Comparison of ENCODE assay signal across 11 cellular contexts in genomic region chr19:15321739-15322138, GRCh38. TPM values are rescaled to one million over a fixed set of nuclear protein-coding genes. Genes with fewer than 3 reads are reported as not detected.
DNase-seq lines count a peak whose midpoint lies in the region; ATAC-seq and TF ChIP-seq lines count a peak whose summit lies in the region.
"Had no signal": no experiment of that assay in that cellular context is flagged by ENCODE, and none has a peak within 500 bp of the region (broad histone marks: within the 10 kb centered on the region; RNA-seq: fewer than 3 reads in every experiment).

No MANE protein-coding gene starts in this region.

- POLR2A ChIA-PET in CD8-positive, alpha-beta T cell (lab: Charles Lee), result no interaction called here

- H2AFZ ChIP-seq in Loucy (ENCODE audit: low read length), result no peak overlapping the region

- no peaks in the 10 kb centered on the region for H3K27me3 Mint-ChIP-seq in CD8-positive, alpha-beta T cell (ENCODE audit: low read depth)
- no peaks in the 10 kb centered on the region for H3K27me3 Mint-ChIP-seq in neural crest cell (ENCODE audit: low read depth)

- peaks cover 11% of the 10 kb centered on the region for H3K36me3 Mint-ChIP-seq in CD8-positive, alpha-beta T cell
- no peaks in the 10 kb centered on the region for H3K36me3 Mint-ChIP-seq in neural crest cell (ENCODE audit: low read depth)

- no peaks in the 10 kb centered on the region for H3F3A ChIP-seq in Loucy (ENCODE audit: low read depth)

- no peaks in the 10 kb centered on the region for H3K9me3 Mint-ChIP-seq in CD8-positive, alpha-beta T cell
- H3K9me3 Mint-ChIP-seq in neural crest cell, result peaks cover 2% of the 10 kb centered on the region

- H3K4me1 Mint-ChIP-seq in CD8-positive, alpha-beta T cell (ENCODE audit: low read depth), result peaks cover 91% of the 10 kb centered on the region
- peaks cover 78% of the 10 kb centered on the region for H3K4me1 Mint-ChIP-seq in neural crest cell

- H3K4me3 Mint-ChIP-seq in CD8-positive, alpha-beta T cell, result peak overlapping the region; percentile 19
- peak overlapping the region; percentile 2 for H3K4me3 Mint-ChIP-seq in neural crest cell

- H3K4me3 ChIP-seq in CD8-positive, alpha-beta T cell (ENCODE audit: low read depth, low read length), result no peak overlapping the region
- H3K4me3 ChIP-seq in Loucy (ENCODE audit: low read length, poor library complexity, severe bottlenecking) (no peak overlapping the region), brain microvascular endothelial cell (ENCODE audit: low read depth, low read length) (no peak overlapping the region)
- H3K4me3 ChIP-seq: thyroid gland had no signal

- peak overlapping the region; percentile 1 for H3K4me2 ChIP-seq in Loucy (ENCODE audit: low read depth, low read length, poor library complexity, severe bottlenecking)

- DNase-seq in CD8-positive, alpha-beta T cell, result no peak
- DNase-seq in brain microvascular endothelial cell (no peak), neural crest cell (ENCODE audit: low read depth, low spot score) (no peak), NCI-H1436 (lab: John Stamatoyannopoulos, UW) (no peak), substantia nigra (lab: John Stamatoyannopoulos, UW) (no peak)
- DNase-seq: activated CD4-positive, alpha-beta T cell treated with anti-CD3 and anti-CD28 coated beads, Interleukin-2, amount 50 U/mL, for 4 hours; NCI-H2171; SW 1271; thyroid gland had no signal

- H3K27ac ChIP-seq in CD8-positive, alpha-beta T cell (ENCODE audit: low read depth, low read length), result no peak overlapping the region
- H3K27ac ChIP-seq in brain microvascular endothelial cell, result peak overlapping the region; percentile 31
- H3K27ac ChIP-seq in substantia nigra (ENCODE audit: low read depth, low read length, poor library complexity, severe bottlenecking), result no peak overlapping the region
- H3K27ac ChIP-seq: thyroid gland had no signal

- no peak for TF ChIP-seq CTCF in CD8-positive, alpha-beta T cell (IDR thresholded peaks at IDR 0.05)
- TF ChIP-seq CTCF in Loucy (conservative IDR thresholded peaks at IDR 0.05; ENCODE audit: low read length) (no peak), brain microvascular endothelial cell (IDR thresholded peaks at IDR 0.05; ENCODE audit: low read depth, low read length, missing control alignments) (no peak), neural crest cell (conservative IDR thresholded peaks at IDR 0.05) (no peak)

- H4K20me1 ChIP-seq in Loucy (ENCODE audit: insufficient read depth, low read length, poor library complexity, severe bottlenecking), result peaks cover 94% of the 10 kb centered on the region

- no peaks in the 10 kb centered on the region for H3K9me2 ChIP-seq in Loucy (replicated peaks; ENCODE audit: low read depth, low read length)

- H3K4me1 ChIP-seq in CD8-positive, alpha-beta T cell (ENCODE audit: insufficient read depth, low read length), result peaks cover 85% of the 10 kb centered on the region
- peaks cover 26% of the 10 kb centered on the region for H3K4me1 ChIP-seq in Loucy (ENCODE audit: insufficient read depth, low read length, poor library complexity, severe bottlenecking)

- H3K79me2 ChIP-seq in Loucy (ENCODE audit: insufficient read depth, low read length), result peaks cover 99% of the 10 kb centered on the region

- ATAC-seq in CD8-positive, alpha-beta T cell, result no peak
- no peak for ATAC-seq in GM21576 (IDR thresholded peaks at IDR 0.05; ENCODE audit: unreplicated experiment)

- in situ Hi-C loops in brain microvascular endothelial cell (cut with HindIII; ENCODE audit: low pct_ligation_motif_present, low sequenced_read_pairs), result no loop called here

- no peaks in the 10 kb centered on the region for H3K9me3 ChIP-seq in CD8-positive, alpha-beta T cell (ENCODE audit: low read length)
- no peaks in the 10 kb centered on the region for H3K9me3 ChIP-seq in Loucy (ENCODE audit: insufficient read depth, low read depth, low read length)
- H3K9me3 ChIP-seq: thyroid gland had no signal

- CTCF ChIA-PET in CD8-positive, alpha-beta T cell (lab: Charles Lee), result interaction anchor here (0.7 to 0.9 kb wide), 2 partner anchors 62 to 220 kb away, joined by 3 to 4 read pairs; no protein-coding TSS in a partner anchor

- no peaks in the 10 kb centered on the region for H3K36me3 ChIP-seq in CD8-positive, alpha-beta T cell (ENCODE audit: insufficient read depth, low read length)
- H3K36me3 ChIP-seq in Loucy (ENCODE audit: insufficient read depth, low read length) (no peaks in the 10 kb centered on the region), brain microvascular endothelial cell (replicated peaks) (no peaks in the 10 kb centered on the region)
- H3K36me3 ChIP-seq: thyroid gland had no signal

- no peak overlapping the region for H3K9ac ChIP-seq in Loucy (ENCODE audit: low read depth, low read length, poor library complexity, severe bottlenecking)

- H3K27ac Mint-ChIP-seq in CD8-positive, alpha-beta T cell, result peak overlapping the region; percentile 69
- H3K27ac Mint-ChIP-seq in neural crest cell (ENCODE audit: unreplicated experiment), result peak overlapping the region; percentile 35

- no peaks in the 10 kb centered on the region for H3K27me3 ChIP-seq in CD8-positive, alpha-beta T cell (ENCODE audit: insufficient read depth, low read length)
- no peaks in the 10 kb centered on the region for H3K27me3 ChIP-seq in Loucy (ENCODE audit: insufficient read depth, low read length, poor library complexity, severe bottlenecking)
- no peaks in the 10 kb centered on the region for H3K27me3 ChIP-seq in brain microvascular endothelial cell (replicated peaks)
- H3K27me3 ChIP-seq: thyroid gland had no signal

- intact Hi-C loops in CD8-positive, alpha-beta T cell (cut with DNase I, micrococcal nuclease), result loop anchor here in 1 of 2 experiments (2.0 to 5.0 kb wide), 2 partner anchors 34 to 47 kb away; no protein-coding TSS in a partner anchor

RNA-seq across cellular contexts. Expression of gene BRD4, which starts 10.6 kb away (rescaled TPM):
- total RNA-seq in CD8-positive, alpha-beta T cell, result 100 to 1,000 TPM; 123 to 128 TPM
- total RNA-seq in neural crest cell, result 152 and 158 TPM in 2 replicates

RNA-seq across cellular contexts. Expression of gene AKAP8, which starts 57.8 kb away (rescaled TPM):
- total RNA-seq in CD8-positive, alpha-beta T cell, result 100 to 1,000 TPM in 1 of 2 experiments, 10 to 100 TPM in 1; 97.4 to 109 TPM
- 41.3 and 43.1 TPM in 2 replicates for total RNA-seq in neural crest cell
